18 cellular contexts compared by ENCODE assay signal in the genomic region with DNA sequence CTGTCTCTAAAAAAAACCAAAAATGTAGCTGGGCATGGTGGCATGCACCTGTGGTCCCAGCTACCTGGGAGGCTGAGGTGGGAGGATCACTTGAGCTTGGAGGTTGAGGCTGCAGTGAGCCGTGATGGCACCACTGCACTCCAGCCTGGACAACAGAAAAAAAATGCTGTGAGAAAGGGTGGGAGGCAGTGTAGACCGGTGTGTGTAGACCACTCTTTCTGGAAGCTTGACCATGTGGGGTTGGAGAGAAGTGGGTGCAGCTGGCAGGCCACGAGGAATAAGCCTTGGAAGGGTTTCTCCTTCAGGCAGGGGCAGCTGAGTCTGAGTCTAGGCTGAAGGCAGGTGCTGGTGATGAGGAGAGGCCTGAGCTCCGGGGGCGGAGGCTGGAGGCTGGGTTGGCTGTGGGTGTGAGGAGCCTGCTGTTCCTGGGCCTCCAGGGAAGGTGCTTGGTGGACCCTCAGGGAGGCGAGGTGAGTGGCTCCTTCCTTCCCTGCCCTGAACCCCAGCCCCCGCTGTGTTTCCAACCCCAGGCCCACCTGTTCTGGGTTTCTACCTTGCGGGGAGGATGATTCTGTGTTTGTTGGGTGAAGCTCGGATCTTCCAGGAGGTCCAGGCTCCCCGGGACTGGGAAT. TPM values are rescaled to one million over a fixed set of nuclear protein-coding genes. Genes with fewer than 3 reads are reported as not detected.
DNase-seq lines count a peak whose midpoint lies in the region; ATAC-seq and TF ChIP-seq lines count a peak whose summit lies in the region.
"Had no signal": no experiment of that assay in that cellular context is flagged by ENCODE, and none has a peak within 500 bp of the region (broad histone marks: within the 10 kb centered on the region; RNA-seq: fewer than 3 reads in every experiment).

No MANE protein-coding gene starts in this region.

- peak overlapping the region; percentile 97 for H3K27ac Mint-ChIP-seq in activated CD4-positive, alpha-beta T cell treated with anti-CD3 and anti-CD28 coated beads, Interleukin-2, amount 10 ng/mL, durations not matched to agents 7 days and 5 days
- H3K27ac Mint-ChIP-seq in central memory CD8-positive, alpha-beta T cell (ENCODE audit: low read depth): peak overlapping the region; percentile 88
- H3K27ac Mint-ChIP-seq in progenitor cell of endocrine pancreas: peak overlapping the region; percentile 64
- H3K27ac Mint-ChIP-seq: H9, naive B cell had no signal

- ATAC-seq in central memory CD8-positive, alpha-beta T cell (replicated peaks; ENCODE audit: extremely low read depth, poor library complexity, severe bottlenecking): no peak
- ATAC-seq in GM19324 (IDR thresholded peaks at IDR 0.05; ENCODE audit: low FRiP score, unreplicated experiment): no peak
- ATAC-seq in HG03280 (IDR thresholded peaks at IDR 0.05; ENCODE audit: unreplicated experiment): no peak
- ATAC-seq: foreskin keratinocyte had no signal

- no peak overlapping the region for H3K4me3 Mint-ChIP-seq in activated CD4-positive, alpha-beta T cell treated with anti-CD3 and anti-CD28 coated beads, Interleukin-2, amount 10 ng/mL, durations not matched to agents 7 days and 5 days
- peak overlapping the region; percentile 69 for H3K4me3 Mint-ChIP-seq in central memory CD8-positive, alpha-beta T cell
- H3K4me3 Mint-ChIP-seq in progenitor cell of endocrine pancreas (ENCODE audit: low read depth): no peak overlapping the region
- H3K4me3 Mint-ChIP-seq: H9, naive B cell had no signal

- no peak for TF ChIP-seq CTCF in GM13976 (IDR thresholded peaks at IDR 0.05; ENCODE audit: borderline replicate concordance, control extremely low read depth, extremely low read depth, insufficient read depth, missing control alignments)
- no peak for TF ChIP-seq CTCF in progenitor cell of endocrine pancreas (IDR thresholded peaks at IDR 0.05; ENCODE audit: unreplicated experiment)

- CTCF ChIA-PET in activated CD4-positive, alpha-beta T cell treated with anti-CD3 and anti-CD28 coated beads, Interleukin-2, amount 10 ng/mL, durations not matched to agents 7 days and 5 days (lab: Charles Lee): interaction anchor here (0.8 to 2.7 kb wide), 9 partner anchors 9 to 226 kb away, joined by 3 to 12 read pairs (median 4); a partner anchor contains a TSS

- H3K36me3 Mint-ChIP-seq in activated CD4-positive, alpha-beta T cell treated with anti-CD3 and anti-CD28 coated beads, Interleukin-2, amount 10 ng/mL, durations not matched to agents 7 days and 5 days (ENCODE audit: low read depth): no peaks in the 10 kb centered on the region
- peaks cover 2% of the 10 kb centered on the region for H3K36me3 Mint-ChIP-seq in central memory CD8-positive, alpha-beta T cell (ENCODE audit: insufficient read depth)
- H3K36me3 Mint-ChIP-seq in progenitor cell of endocrine pancreas (ENCODE audit: insufficient read depth): no peaks in the 10 kb centered on the region
- H3K36me3 Mint-ChIP-seq: activated naive CD4-positive, alpha-beta T cell treated with anti-CD3 and anti-CD28 coated beads, Interleukin-2, amount 50 U/mL, for 24 hours; naive B cell had no signal

- H3K9me3 Mint-ChIP-seq in activated CD4-positive, alpha-beta T cell treated with anti-CD3 and anti-CD28 coated beads, Interleukin-2, amount 10 ng/mL, durations not matched to agents 7 days and 5 days: no peaks in the 10 kb centered on the region
- no peaks in the 10 kb centered on the region for H3K9me3 Mint-ChIP-seq in central memory CD8-positive, alpha-beta T cell
- H3K9me3 Mint-ChIP-seq in progenitor cell of endocrine pancreas (ENCODE audit: low read depth): no peaks in the 10 kb centered on the region
- H3K9me3 Mint-ChIP-seq: activated naive CD4-positive, alpha-beta T cell treated with anti-CD3 and anti-CD28 coated beads, Interleukin-2, amount 50 U/mL, for 24 hours; H9; naive B cell had no signal

- peaks cover 40% of the 10 kb centered on the region for H3K4me1 Mint-ChIP-seq in activated CD4-positive, alpha-beta T cell treated with anti-CD3 and anti-CD28 coated beads, Interleukin-2, amount 10 ng/mL, durations not matched to agents 7 days and 5 days
- H3K4me1 Mint-ChIP-seq in central memory CD8-positive, alpha-beta T cell: peaks cover 23% of the 10 kb centered on the region
- peaks cover 2% of the 10 kb centered on the region for H3K4me1 Mint-ChIP-seq in progenitor cell of endocrine pancreas (ENCODE audit: low read depth)

- POLR2A ChIA-PET in activated CD4-positive, alpha-beta T cell treated with anti-CD3 and anti-CD28 coated beads, Interleukin-2, amount 10 ng/mL, durations not matched to agents 7 days and 5 days (lab: Charles Lee): interaction anchor here (0.7 to 1.9 kb wide), 4 partner anchors 9 to 196 kb away, joined by 3 to 7 read pairs (median 3); a partner anchor contains a TSS

- in situ Hi-C loops in GM13976 (cut with MboI; ENCODE audit: low sequenced_read_pairs, unreplicated experiment): loop anchor here (10.0 kb wide), 1 partner anchor 85 kb away; no protein-coding TSS in a partner anchor

- no peaks in the 10 kb centered on the region for H3K27me3 Mint-ChIP-seq in activated CD4-positive, alpha-beta T cell treated with anti-CD3 and anti-CD28 coated beads, Interleukin-2, amount 10 ng/mL, durations not matched to agents 7 days and 5 days
- H3K27me3 Mint-ChIP-seq in central memory CD8-positive, alpha-beta T cell: no peaks in the 10 kb centered on the region
- peaks cover 4% of the 10 kb centered on the region for H3K27me3 Mint-ChIP-seq in progenitor cell of endocrine pancreas
- H3K27me3 Mint-ChIP-seq: activated naive CD4-positive, alpha-beta T cell treated with anti-CD3 and anti-CD28 coated beads, Interleukin-2, amount 50 U/mL, for 24 hours had no signal

- no peak for DNase-seq in activated CD4-positive, alpha-beta T cell treated with anti-CD3 and anti-CD28 coated beads, Interleukin-2, amount 10 ng/mL, durations not matched to agents 7 days and 5 days
- DNase-seq in activated CD4-positive, alpha-beta T cell treated with anti-CD3 and anti-CD28 coated beads for 1 hour: no peak
- peak; percentile 28 for DNase-seq in GM13976 (ENCODE audit: low spot score)
- DNase-seq in central memory CD8-positive, alpha-beta T cell (ENCODE audit: low spot score in 2 of 2): no peak
- DNase-seq in progenitor cell of endocrine pancreas (ENCODE audit: low spot score, unreplicated experiment): no peak
- no peak for DNase-seq in DMS153 (lab: John Stamatoyannopoulos, UW)
- DNase-seq: brain microvascular endothelial cell; DMS79 treated with DMSO at 0.1 percent for 48 hours; foreskin keratinocyte; H9; IMR-90; naive B cell; NCI-H187 treated with DMSO at 0.1 percent for 48 hours; NCI-H345; stimulated activated CD8-positive, alpha-beta memory T cell treated with anti-CD3 and anti-CD28 coated beads, Interleukin-4, amount 100 ng/mL, for 48 hours had no signal

RNA-seq across cellular contexts. Expression of a gene that starts 9.3 kb away (rescaled TPM):
- 10 to 100 TPM; 50.1 to 50.2 TPM for total RNA-seq in activated CD4-positive, alpha-beta T cell treated with anti-CD3 and anti-CD28 coated beads, Interleukin-2, amount 10 ng/mL, durations not matched to agents 7 days and 5 days
- 60.8 and 61.8 TPM in 2 replicates for total RNA-seq in progenitor cell of endocrine pancreas
